8 cellular contexts compared by ENCODE assay signal in the genomic region with DNA sequence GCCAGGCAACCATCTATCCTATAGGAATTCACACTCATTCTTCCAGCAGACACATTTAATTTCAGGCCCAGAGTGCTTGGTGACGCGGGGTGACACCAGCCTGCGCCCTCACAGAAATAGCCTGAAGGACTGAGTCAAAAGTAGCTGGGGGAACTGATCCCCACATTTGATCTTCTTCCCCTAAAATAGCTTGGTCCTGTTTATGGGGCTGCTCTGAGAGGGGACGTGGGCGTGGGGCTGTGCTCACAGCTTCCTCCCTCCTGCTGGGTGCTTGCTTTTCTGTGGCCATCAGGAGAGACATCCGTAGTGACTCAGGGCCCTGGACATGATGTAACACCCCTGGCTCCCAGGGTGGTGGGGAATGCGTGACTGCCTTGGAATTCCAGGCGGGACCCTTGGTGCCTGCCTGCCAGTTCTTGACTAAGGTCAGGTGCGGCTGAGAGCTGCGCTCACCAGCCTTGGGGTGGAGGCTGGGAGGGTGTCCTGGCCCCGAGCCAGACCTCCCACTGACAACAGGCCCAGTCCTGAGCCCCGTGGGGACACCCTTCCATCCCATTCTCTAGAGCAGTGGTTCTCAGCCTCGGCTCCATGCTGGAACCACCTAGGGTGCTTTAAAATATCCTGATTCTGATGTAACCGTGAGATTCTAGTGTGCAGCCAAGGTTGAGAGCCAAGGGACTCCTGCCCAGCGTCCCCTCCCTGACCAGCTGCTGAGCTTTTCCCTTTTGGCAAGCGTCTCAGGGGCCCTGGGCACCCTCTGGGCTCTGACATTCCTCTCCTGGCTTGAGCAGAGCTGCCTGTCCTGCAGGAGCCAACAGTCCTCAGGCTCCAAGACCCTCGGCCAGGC. TPM values are rescaled to one million over a fixed set of nuclear protein-coding genes. Genes with fewer than 3 reads are reported as not detected.
A peak's percentile ranks its signal among the peaks of the same experiment; 100 is the strongest.
DNase-seq lines count a peak whose midpoint lies in the region; ATAC-seq and TF ChIP-seq lines count a peak whose summit lies in the region.

No MANE protein-coding gene starts in this region.

- ATAC-seq in HG03196 (IDR thresholded peaks at IDR 0.05; ENCODE audit: unreplicated experiment) (no peak), HG02852 (IDR thresholded peaks at IDR 0.05; ENCODE audit: unreplicated experiment) (no peak), GM21367 (IDR thresholded peaks at IDR 0.05; ENCODE audit: unreplicated experiment) (no peak)

- no peaks in the 10 kb centered on the region for H3K36me3 ChIP-seq in kidney epithelial cell (ENCODE audit: control insufficient read depth, insufficient read depth, low read length)

- TF ChIP-seq CTCF in AG04449 (IDR thresholded peaks at IDR 0.05; ENCODE audit: insufficient read depth, low read length, missing control alignments) (no peak), astrocyte of the spinal cord (IDR thresholded peaks at IDR 0.05; ENCODE audit: low read depth, low read length) (no peak), kidney epithelial cell (IDR thresholded peaks at IDR 0.05; ENCODE audit: insufficient read depth, low read length, poor library complexity, severe bottlenecking) (no peak)

- no peaks in the 10 kb centered on the region for H3K27me3 ChIP-seq in kidney epithelial cell (ENCODE audit: control insufficient read depth, insufficient read depth, low read length)

- POLR2A ChIA-PET in AG04449 (lab: Yijun Ruan, JAX): interaction anchor here (0.6 to 2.4 kb wide), 7 partner anchors 19 to 166 kb away, joined by 3 to 16 read pairs (median 3); no protein-coding TSS in a partner anchor

- CTCF ChIA-PET in AG04449 (lab: Yijun Ruan, JAX): interaction anchor here (0.7 to 1.9 kb wide), 6 partner anchors 15 to 176 kb away, joined by 3 to 4 read pairs (median 3); no protein-coding TSS in a partner anchor

- DNase-seq in AG04449 (ENCODE audit: low read depth, low spot score) (peak; percentile 84), HT-29 (ENCODE audit: low spot score) (peak; percentile 79), astrocyte of the spinal cord (ENCODE audit: low read depth, low spot score) (peak; percentile 98), kidney epithelial cell (ENCODE audit: low read depth) (peak; percentile 95), ureter (ENCODE audit: low spot score) (peak; percentile 70)

- in situ Hi-C loops in astrocyte of the spinal cord (cut with HindIII; ENCODE audit: low sequenced_read_pairs): no loop called here

- H3K4me3 ChIP-seq in AG04449 (ENCODE audit: low read depth, low read length) (no peak overlapping the region), astrocyte of the spinal cord (ENCODE audit: low read depth, low read length) (no peak overlapping the region), kidney epithelial cell (ENCODE audit: low read depth, low read length) (no peak overlapping the region)

RNA-seq across cellular contexts. Expression of gene SMAD7, which starts 47.4 kb away (rescaled TPM):
- 70.8 and 72.3 TPM in 2 replicates for total RNA-seq in HT-29 (2014; rRNA removed; shearing (Covaris generic))
- total RNA-seq in kidney epithelial cell (54.3 and 68.1 TPM in 2 replicates), ureter (23.2 TPM)
